ENCODE assay signal across 1 cellular context in genomic region chr17:63780928-63781327, GRCh38.
TF ChIP-seq lines count a peak whose summit lies in the region.

No MANE protein-coding gene starts in this region.

TF ChIP-seq in HCT116, 20 proteins besides CTCF, POLR2A, EP300 and RAD21 (continued from another document):
- TF ChIP-seq MAX (IDR thresholded peaks at IDR 0.05) (no peak), EZH2phosphoT487 (IDR thresholded peaks at IDR 0.05; ENCODE audit: borderline replicate concordance) (no peak), EGR1 (IDR thresholded peaks at IDR 0.05; ENCODE audit: low read depth) (no peak), JUND (IDR thresholded peaks at IDR 0.05) (no peak), TCF7L2 (IDR thresholded peaks at IDR 0.05; ENCODE audit: borderline replicate concordance, extremely low read depth, insufficient read depth, insufficient read length) (no peak), ATF3 (IDR thresholded peaks at IDR 0.05) (no peak), CEBPB (IDR thresholded peaks at IDR 0.05; ENCODE audit: low read depth) (no peak), ZNF274 (IDR thresholded peaks at IDR 0.05; ENCODE audit: low read depth, low read length) (no peak), SP1 (IDR thresholded peaks at IDR 0.05; ENCODE audit: low read depth) (no peak), ZFX (IDR thresholded peaks at IDR 0.05) (no peak), EZH2 (IDR thresholded peaks at IDR 0.05) (no peak), CBX3 (IDR thresholded peaks at IDR 0.05; ENCODE audit: low read depth) (no peak), FOSL1 (IDR thresholded peaks at IDR 0.05; ENCODE audit: low read depth) (no peak), SIN3A (IDR thresholded peaks at IDR 0.05; ENCODE audit: low read depth) (no peak), ELF1 (IDR thresholded peaks at IDR 0.05; ENCODE audit: borderline replicate concordance, low read depth) (no peak)
